In the genomic region with DNA sequence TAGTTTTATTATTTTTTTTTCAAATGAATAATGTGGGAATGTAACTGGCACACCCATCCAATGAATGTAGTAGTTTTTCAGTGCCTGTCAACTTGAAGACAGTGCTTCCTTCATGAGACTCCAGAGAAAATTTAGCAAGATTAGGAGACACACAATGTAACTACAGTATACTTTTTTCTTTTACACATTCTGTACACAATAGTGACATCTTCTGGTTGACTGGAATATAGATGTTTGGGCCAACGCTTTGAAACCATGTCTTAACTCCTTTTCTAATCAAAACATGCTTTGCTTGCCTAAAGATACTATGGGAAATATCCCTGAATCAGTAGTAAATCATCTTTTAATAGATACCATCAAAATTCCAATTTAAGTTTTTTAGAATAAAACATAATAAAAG, we compare ENCODE assay signal across 9 cellular contexts.
A peak's percentile ranks its signal among the peaks of the same experiment; 100 is the strongest.
DNase-seq lines count a peak whose midpoint lies in the region; ATAC-seq and TF ChIP-seq lines count a peak whose summit lies in the region.
"Had no signal": no experiment of that assay in that cellular context is flagged by ENCODE, and none has a peak within 500 bp of the region (broad histone marks: within the 10 kb centered on the region; RNA-seq: fewer than 3 reads in every experiment).

No MANE protein-coding gene starts in this region.

- POLR2A ChIA-PET in AG04449 (lab: Yijun Ruan, JAX) = no interaction called here
- POLR2A ChIA-PET in IMR-90 (lab: Charles Lee; ENCODE audit: unreplicated experiment) = no interaction called here
- POLR2A ChIA-PET in PC-9 (lab: Charles Lee; ENCODE audit: unreplicated experiment) = no interaction called here

- no peak overlapping the region for H3K18ac ChIP-seq in IMR-90 (ENCODE audit: low read depth, low read length)

- H3K36me3 ChIP-seq in IMR-90 (ENCODE audit: control insufficient read depth, insufficient read depth, low read length) = no peaks in the 10 kb centered on the region
- no peaks in the 10 kb centered on the region for H3K36me3 ChIP-seq in PC-9 (ENCODE audit: low read depth)
- H3K36me3 ChIP-seq in fibroblast of lung (ENCODE audit: control insufficient read depth, insufficient read depth, low read length) = no peaks in the 10 kb centered on the region

- no peak overlapping the region for H3K14ac ChIP-seq in IMR-90 (replicated peaks; ENCODE audit: low read depth, low read length)

- no peak overlapping the region for H2BK15ac ChIP-seq in IMR-90 (ENCODE audit: low read depth, low read length)

- H4K91ac ChIP-seq in IMR-90 (ENCODE audit: insufficient read depth, low read depth, low read length) = no peak overlapping the region

- DNase-seq in AG04449 (ENCODE audit: low read depth, low spot score) = no peak
- peak; percentile 44 for DNase-seq in IMR-90
- DNase-seq in PC-9 = no peak
- DNase-seq in fibroblast of lung (ENCODE audit: low read depth in 2 of 2) = peak; percentile 39 to 66
- peak; percentile 51 for DNase-seq in renal cortical epithelial cell (ENCODE audit: low read depth)
- DNase-seq in NCI-H524 treated with DMSO at 0.1 percent for 48 hours (lab: John Stamatoyannopoulos, UW) = no peak
- DNase-seq: stimulated activated naive B cell treated with anti-CD40 and anti-IgM and Interleukin-4, amounts not matched to agents 10 μg/mL and 1 μg/mL and 100 μg/mL, for 72 hours had no signal

- H3K4ac ChIP-seq in IMR-90 (ENCODE audit: low read depth, low read length) = no peak overlapping the region

- no peak overlapping the region for H4K5ac ChIP-seq in IMR-90 (ENCODE audit: low read depth, low read length)

- CTCF ChIA-PET in AG04449 (lab: Yijun Ruan, JAX) (no interaction called here), IMR-90 (lab: Yijun Ruan, JAX) (no interaction called here), PC-9 (lab: Charles Lee) (no interaction called here)

- no peak overlapping the region for H2AK9ac ChIP-seq in IMR-90 (replicated peaks; ENCODE audit: low read depth, low read length, poor library complexity)

- H3K9me1 ChIP-seq in IMR-90 (ENCODE audit: insufficient read depth, low read length) = no peaks in the 10 kb centered on the region

- no peak overlapping the region for H2BK5ac ChIP-seq in IMR-90 (ENCODE audit: low read depth, low read length, poor library complexity, severe bottlenecking)

- no TSS peak for BruUV-seq in IMR-90 (replicated peaks; lab: Mats Ljungman, UMichigan)
- no TSS peak for BruUV-seq in PC-9 (replicated peaks; lab: Mats Ljungman, UMichigan)

- TF ChIP-seq POLR2A in IMR-90 (IDR thresholded peaks at IDR 0.05; ENCODE audit: low read depth, low read length) (no peak), GM18505 (IDR thresholded peaks at IDR 0.05; ENCODE audit: borderline replicate concordance, extremely low read depth, insufficient read depth, insufficient read length) (no peak)

- no peak overlapping the region for H4K8ac ChIP-seq in IMR-90 (ENCODE audit: low read depth in 2 of 2, low read length in 2 of 2)

- no peak overlapping the region for H3K23ac ChIP-seq in IMR-90 (ENCODE audit: low read depth, low read length)

- no peaks in the 10 kb centered on the region for H3K9me3 ChIP-seq in IMR-90 (ENCODE audit: control insufficient read depth, insufficient read depth, low read length)
- H3K9me3 ChIP-seq in PC-9 (ENCODE audit: insufficient read depth, low read depth) = no peaks in the 10 kb centered on the region
- no peaks in the 10 kb centered on the region for H3K9me3 ChIP-seq in fibroblast of lung (ENCODE audit: control insufficient read depth, insufficient read depth, low read depth, low read length)

- no peak overlapping the region for H3K4me2 ChIP-seq in IMR-90 (ENCODE audit: low read depth, low read length)
- no peak overlapping the region for H3K4me2 ChIP-seq in PC-9
- no peak overlapping the region for H3K4me2 ChIP-seq in fibroblast of lung (ENCODE audit: extremely low read depth, insufficient read depth, low read length)

- dilution Hi-C loops in IMR-90 (cut with HindIII; ENCODE audit: low sequenced_read_pairs, unreplicated experiment) = no loop called here

- no peak overlapping the region for H2BK120ac ChIP-seq in IMR-90 (ENCODE audit: low read depth, low read length)

- TF ChIP-seq CTCF in AG04449 (IDR thresholded peaks at IDR 0.05; ENCODE audit: insufficient read depth, low read length, missing control alignments) (peak; percentile 32), IMR-90 (conservative IDR thresholded peaks at IDR 0.05; ENCODE audit: low read depth, low read length) (peak; percentile 61), PC-9 (conservative IDR thresholded peaks at IDR 0.05) (peak; percentile 71), fibroblast of lung (conservative IDR thresholded peaks at IDR 0.05 in 1 of 2, IDR thresholded peaks at IDR 0.05 in 1 of 2; ENCODE audit: low read depth in 1 of 2, low read length in 2 of 2) (peak; percentile 23 to 56)

- no peaks in the 10 kb centered on the region for H3K79me1 ChIP-seq in IMR-90 (ENCODE audit: low read depth in 1 of 2, low read length in 2 of 2)

- no peaks in the 10 kb centered on the region for H3F3A ChIP-seq in PC-9 (ENCODE audit: insufficient read depth, low read depth)

- H3K9me2 ChIP-seq in PC-9 (ENCODE audit: insufficient read depth) = no peaks in the 10 kb centered on the region

- H3K4me1 ChIP-seq in IMR-90 (ENCODE audit: control insufficient read depth, insufficient read depth, low read length) = no peaks in the 10 kb centered on the region
- H3K4me1 ChIP-seq in PC-9 (replicated peaks; ENCODE audit: insufficient read depth) = no peaks in the 10 kb centered on the region
- no peaks in the 10 kb centered on the region for H3K4me1 ChIP-seq in fibroblast of lung (ENCODE audit: control insufficient read depth, extremely low read depth, insufficient read depth, low read length)

- H3K9ac ChIP-seq in IMR-90 (ENCODE audit: low read depth, low read length) (no peak overlapping the region), fibroblast of lung (ENCODE audit: insufficient read depth, low read length) (no peak overlapping the region)

- WGBS in IMR-90 (ENCODE audit: extremely low coverage in 2 of 2, insufficient read length in 1 of 2), 2 experiments = no CpG with 5 or more reads among the region's 1 CpG

- no peak overlapping the region for H3K4me3 ChIP-seq in AG04449 (ENCODE audit: low read depth, low read length)
- no peak overlapping the region for H3K4me3 ChIP-seq in IMR-90 (ENCODE audit: insufficient read depth, low read depth, low read length)
- no peak overlapping the region for H3K4me3 ChIP-seq in PC-9
- H3K4me3 ChIP-seq in fibroblast of lung (replicated peaks in 1 of 4; ENCODE audit: control extremely low read depth in 1 of 4, insufficient read depth in 1 of 4, low read depth in 3 of 4, low read length in 4 of 4) = no peak overlapping the region

- in situ Hi-C loops in IMR-90 (cut with MboI; ENCODE audit: low sequenced_read_pairs) = no loop called here

- peak; percentile 69 for TF ChIP-seq RAD21 in IMR-90 (IDR thresholded peaks at IDR 0.05; ENCODE audit: low read length)

- H3K27me3 ChIP-seq in IMR-90 (ENCODE audit: control insufficient read depth, insufficient read depth, low read length) (no peaks in the 10 kb centered on the region), PC-9 (ENCODE audit: insufficient read depth, low read depth) (no peaks in the 10 kb centered on the region), fibroblast of lung (ENCODE audit: control insufficient read depth, insufficient read depth, low read length) (no peaks in the 10 kb centered on the region)

- H3K27ac ChIP-seq in IMR-90 (ENCODE audit: insufficient read depth, low read length) (no peak overlapping the region), PC-9 (no peak overlapping the region), fibroblast of lung (ENCODE audit: insufficient read depth, low read length) (no peak overlapping the region)

- intact Hi-C loops in IMR-90 (cut with micrococcal nuclease) = loop anchor here (5.0 to 10.0 kb wide), 2 partner anchors 206 to 522 kb away; a partner anchor contains a TSS
- intact Hi-C loops in PC-9 (cut with micrococcal nuclease; ENCODE audit: unreplicated experiment) = loop anchor here (10.0 kb wide), 1 partner anchor 642 kb away; no protein-coding TSS in a partner anchor

- no peak overlapping the region for H2AFZ ChIP-seq in IMR-90 (replicated peaks; ENCODE audit: low read length, poor library complexity)
- H2AFZ ChIP-seq in PC-9 = no peak overlapping the region
- H2AFZ ChIP-seq in fibroblast of lung (ENCODE audit: low read length) = no peak overlapping the region

- no peak overlapping the region for H3K56ac ChIP-seq in IMR-90 (ENCODE audit: extremely low read depth, insufficient read depth, low read length)

- H3K79me2 ChIP-seq in PC-9 (ENCODE audit: low read depth) = no peaks in the 10 kb centered on the region
- H3K79me2 ChIP-seq in fibroblast of lung (ENCODE audit: control insufficient read depth, insufficient read depth, low read length) = no peaks in the 10 kb centered on the region

- H4K20me1 ChIP-seq in IMR-90 (ENCODE audit: insufficient read depth, low read length) = no peaks in the 10 kb centered on the region
- H4K20me1 ChIP-seq in PC-9 (ENCODE audit: insufficient read depth) = no peaks in the 10 kb centered on the region
- H4K20me1 ChIP-seq in fibroblast of lung (ENCODE audit: control insufficient read depth, extremely low read depth, insufficient read depth, low read length) = no peaks in the 10 kb centered on the region

- peak; percentile 67 for ATAC-seq in GM18861 (IDR thresholded peaks at IDR 0.05; ENCODE audit: unreplicated experiment)
- peak; percentile 79 for ATAC-seq in IMR-90 (ENCODE audit: low read depth)
- no peak for ATAC-seq in GM18505 (IDR thresholded peaks at IDR 0.05; ENCODE audit: unreplicated experiment)

- H2AK5ac ChIP-seq in IMR-90 (ENCODE audit: low read depth, low read length) = no peak overlapping the region

- H2BK20ac ChIP-seq in IMR-90 (ENCODE audit: low read depth, low read length) = no peak overlapping the region

TF ChIP-seq in IMR-90, 13 proteins besides CTCF, POLR2A, EP300 and RAD21:
- no peak for TF ChIP-seq CEBPB (IDR thresholded peaks at IDR 0.05; ENCODE audit: low read depth, low read length)
- TF ChIP-seq SMC3 (IDR thresholded peaks at IDR 0.05; ENCODE audit: low read depth, low read length) = peak; percentile 34; the same call in 1 of the 2 replicates

Comparison
In these comparisons a context has a peak if more than half of its experiments do, and no peak if none do; other contexts are left out.
1. DNase-seq: peak in IMR-90 (single experiment), fibroblast of lung (2 of 2) and renal cortical epithelial cell (single experiment); none in AG04449 (single experiment), PC-9 (0 of 2) and NCI-H524 treated with DMSO at 0.1 percent for 48 hours (single experiment).
2. Peak in every context shown above with its lines, with median percentiles within 50 percentile points of each other: CTCF ChIP-seq.